ENCODE assay signal across 8 cellular contexts in genomic region chr10:114703377-114704125, GRCh38. TPM values are rescaled to one million over a fixed set of nuclear protein-coding genes. Genes with fewer than 3 reads are reported as not detected.
DNase-seq lines count a peak whose midpoint lies in the region; ATAC-seq and TF ChIP-seq lines count a peak whose summit lies in the region.

No MANE protein-coding gene starts in this region.

- H3K9me3 ChIP-seq in lower lobe of right lung, result no peaks in the 10 kb centered on the region

- no peaks in the 10 kb centered on the region for H3K4me1 ChIP-seq in lower lobe of right lung

- in situ Hi-C loops in KBM-7 (cut with MboI; ENCODE audit: low pct_unique_long_range_greater_than_20kb, low sequenced_read_pairs), result no loop called here
- in situ Hi-C loops in brain microvascular endothelial cell (cut with HindIII; ENCODE audit: low pct_ligation_motif_present, low sequenced_read_pairs), result no loop called here

- peak; percentile 52 for DNase-seq in EH (ENCODE audit: low read depth)
- DNase-seq in KBM-7, result peak; percentile 32
- no peak for DNase-seq in brain microvascular endothelial cell
- DNase-seq in lower lobe of right lung, result no peak
- DNase-seq in T-helper 9 cell, result no peak
- DNase-seq in D341Med (ENCODE audit: low spot score), result no peak

- intact Hi-C loops in lower lobe of right lung (cut with DNase I), result loop anchor here (5.0 to 10.0 kb wide), 2 partner anchors 151 to 239 kb away; no protein-coding TSS in a partner anchor

- H3K36me3 ChIP-seq in brain microvascular endothelial cell (replicated peaks) (no peaks in the 10 kb centered on the region), lower lobe of right lung (no peaks in the 10 kb centered on the region)

- TF ChIP-seq CTCF in brain microvascular endothelial cell (IDR thresholded peaks at IDR 0.05; ENCODE audit: low read depth, low read length, missing control alignments) (peak; percentile 77), lower lobe of right lung (IDR thresholded peaks at IDR 0.05) (peak; percentile 70)

- ATAC-seq in lower lobe of right lung (peak; percentile 38 to 71), GM21529 (IDR thresholded peaks at IDR 0.05; ENCODE audit: unreplicated experiment) (no peak), GM18870 (IDR thresholded peaks at IDR 0.05; ENCODE audit: unreplicated experiment) (no peak)

- H3K27me3 ChIP-seq in brain microvascular endothelial cell (replicated peaks), result no peaks in the 10 kb centered on the region
- no peaks in the 10 kb centered on the region for H3K27me3 ChIP-seq in lower lobe of right lung (ENCODE audit: low read depth)

- H3K4me3 ChIP-seq in brain microvascular endothelial cell (ENCODE audit: low read depth, low read length), result no peak overlapping the region
- no peak overlapping the region for H3K4me3 ChIP-seq in lower lobe of right lung

- H3K27ac ChIP-seq in brain microvascular endothelial cell, result no peak overlapping the region
- no peak overlapping the region for H3K27ac ChIP-seq in lower lobe of right lung

RNA-seq across cellular contexts. Expression of gene ABLIM1, which starts 45.5 kb away (rescaled TPM):
- total RNA-seq in lower lobe of right lung, result 106 TPM

Comparison
In these comparisons a context has a peak if more than half of its experiments do, and no peak if none do; other contexts are left out.
1. DNase-seq: peak in EH (single experiment) and KBM-7 (single experiment); none in brain microvascular endothelial cell (single experiment), lower lobe of right lung (single experiment), T-helper 9 cell (single experiment) and D341Med (single experiment).
2. ATAC-seq: peak in lower lobe of right lung (2 of 2); none in GM21529 (single experiment) and GM18870 (single experiment).